In the genomic region with DNA sequence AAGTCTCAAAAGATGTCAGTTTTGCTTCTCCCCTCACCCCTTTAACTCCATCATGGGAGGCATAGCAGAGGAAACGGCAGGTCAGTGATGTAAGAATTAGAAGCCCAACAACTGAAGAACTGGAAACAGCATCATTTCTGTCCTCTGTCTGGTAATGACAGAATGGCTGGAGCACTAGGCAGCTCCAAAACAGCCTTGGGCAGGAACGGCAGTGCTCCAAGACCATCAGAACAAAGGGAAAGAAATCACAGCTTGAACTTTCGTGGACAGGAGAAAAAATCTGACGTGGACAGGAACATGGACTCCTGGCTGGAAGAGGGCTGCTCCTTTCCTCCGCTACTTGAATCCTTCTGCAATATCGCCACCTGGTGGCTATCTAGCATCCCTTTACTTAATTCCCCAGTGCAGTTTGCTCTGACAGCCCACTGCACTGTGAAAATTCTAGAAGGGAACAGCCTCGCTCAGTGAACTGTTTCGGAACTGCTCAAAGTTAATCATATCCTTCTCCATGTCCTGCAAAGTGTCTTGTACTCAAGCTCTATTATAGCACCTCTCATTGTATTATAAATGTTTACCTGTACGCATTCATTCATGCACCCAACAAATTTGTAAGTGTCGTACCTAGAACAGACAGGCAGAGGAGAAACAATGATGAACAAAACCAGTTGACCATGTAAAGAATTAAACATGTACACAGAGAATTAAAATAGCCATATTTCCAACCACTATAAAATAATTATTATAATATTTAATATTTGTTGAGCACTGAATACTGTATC, we compare ENCODE assay signal across 7 cellular contexts. TPM values are rescaled to one million over a fixed set of nuclear protein-coding genes. Genes with fewer than 3 reads are reported as not detected.
A peak's percentile ranks its signal among the peaks of the same experiment; 100 is the strongest.
DNase-seq lines count a peak whose midpoint lies in the region; ATAC-seq and TF ChIP-seq lines count a peak whose summit lies in the region.

No MANE protein-coding gene starts in this region.

- CTCF ChIA-PET in HEK293T (lab: Yijun Ruan, JAX): interaction anchor here (0.6 to 1.4 kb wide), 6 partner anchors 9 to 291 kb away, joined by 3 to 18 read pairs (median 5); no protein-coding TSS in a partner anchor

- peaks cover 5% of the 10 kb centered on the region for H3K4me1 ChIP-seq in adipocyte (ENCODE audit: control insufficient read depth, insufficient read depth, low read length)

- H3K27me3 ChIP-seq in adipocyte (replicated peaks; ENCODE audit: control insufficient read depth, insufficient read depth, low read length): peaks cover 18% of the 10 kb centered on the region

- peak overlapping the region; percentile 74 for H3K9ac ChIP-seq in adipocyte (ENCODE audit: low read length)

- POLR2A ChIA-PET in HEK293T (lab: Yijun Ruan, JAX): interaction anchor here (1.1 kb wide), 1 partner anchor 23 kb away, joined by 6 read pairs; no protein-coding TSS in a partner anchor

- no peaks in the 10 kb centered on the region for H3K36me3 ChIP-seq in adipocyte (ENCODE audit: control insufficient read depth, insufficient read depth, low read length, severe bottlenecking)

- TF ChIP-seq CTCF in GM12872 (IDR thresholded peaks at IDR 0.05; ENCODE audit: insufficient read depth, low read depth, low read length): peak; percentile 63

- peak; percentile 91 for ATAC-seq in Right ventricle myocardium superior (ENCODE audit: poor library complexity)

- H3K9me3 ChIP-seq in adipocyte (ENCODE audit: control insufficient read depth, low read length): no peaks in the 10 kb centered on the region

- intact Hi-C loops in Right ventricle myocardium superior (cut with DNase I) (no loop called here), posterior cingulate gyrus (cut with DNase I) (loop anchor here (1.0 to 10.0 kb wide), 3 partner anchors 38 to 604 kb away; no protein-coding TSS in a partner anchor)

- peak overlapping the region; percentile 75 for H3K4me3 ChIP-seq in adipocyte (ENCODE audit: low read length)

- DNase-seq in HEK293T (ENCODE audit: extremely low spot score) (peak; percentile 91), MV-4-11 (lab: John Stamatoyannopoulos, UW) (peak; percentile 43), SK-N-DZ (ENCODE audit: low spot score) (peak; percentile 79), adipocyte (ENCODE audit: low read depth) (peak; percentile 94), Right ventricle myocardium superior (peak; percentile 37), posterior cingulate gyrus (peak in 7 of 10 donors; percentile 49 to 91 (median 69))

TF ChIP-seq in HEK293T, 16 proteins besides CTCF, POLR2A, EP300 and RAD21:
- TF ChIP-seq ARNT (IDR thresholded peaks at IDR 0.05) (no peak), SUZ12 (IDR thresholded peaks at IDR 0.05) (no peak), NFRKB (IDR thresholded peaks at IDR 0.05) (no peak), HDGF (IDR thresholded peaks at IDR 0.05; ENCODE audit: borderline replicate concordance) (no peak), FOXM1 (IDR thresholded peaks at IDR 0.05; ENCODE audit: borderline replicate concordance) (no peak), TARDBP (IDR thresholded peaks at IDR 0.05) (no peak), L3MBTL2 (conservative IDR thresholded peaks at IDR 0.05) (no peak), CTBP1 (IDR thresholded peaks at IDR 0.05; ENCODE audit: borderline replicate concordance) (no peak), BHLHE40 (IDR thresholded peaks at IDR 0.05; ENCODE audit: borderline replicate concordance) (no peak), ELF4 (IDR thresholded peaks at IDR 0.05) (no peak), FOXK2 (IDR thresholded peaks at IDR 0.05) (no peak), SP1 (IDR thresholded peaks at IDR 0.05) (no peak), FOXA1 (IDR thresholded peaks at IDR 0.05) (no peak)

RNA-seq across cellular contexts. Expression of gene SLC25A53, which starts 20.4 kb away (rescaled TPM):
- 4.7 and 11.6 TPM in 2 replicates for polyA plus RNA-seq in SK-N-DZ (2014; cell fraction: cytosol; rRNA removed)
- 6.0 and 6.4 TPM in 2 replicates for polyA plus RNA-seq in SK-N-DZ (2014; cell fraction: nucleus; rRNA removed)
- 11.9 TPM for total RNA-seq in Right ventricle myocardium superior

RNA-seq across cellular contexts. Expression of gene ZCCHC18, which starts 24.1 kb away (rescaled TPM):
- polyA plus RNA-seq in SK-N-DZ (2014; cell fraction: cytosol; rRNA removed): 15.4 and 18.4 TPM in 2 replicates
- 21.5 and 22.5 TPM in 2 replicates for polyA plus RNA-seq in SK-N-DZ (2014; cell fraction: nucleus; rRNA removed)
- 0.65 TPM for total RNA-seq in Right ventricle myocardium superior

RNA-seq across cellular contexts. Expression of gene FAM199X, which starts 29.8 kb away (rescaled TPM):
- 12.0 and 13.4 TPM in 2 replicates for polyA plus RNA-seq in SK-N-DZ (2014; cell fraction: cytosol; rRNA removed)
- polyA plus RNA-seq in SK-N-DZ (2014; cell fraction: nucleus; rRNA removed): 11.1 and 12.3 TPM in 2 replicates
- 9.0 TPM for total RNA-seq in Right ventricle myocardium superior

Comparison
In these comparisons a context has a peak if more than half of its experiments do, and no peak if none do; other contexts are left out.
1. Peak in every context shown above with its lines: DNase-seq, ATAC-seq and H3K4me3 ChIP-seq.
2. DNase-seq: peak in every context shown above with its lines; median percentile 94 in adipocyte; 91 in HEK293T; 79 in SK-N-DZ; 69 in posterior cingulate gyrus; 43 in MV-4-11; 37 in Right ventricle myocardium superior.